In genomic region chr1:9234223-9235122, GRCh38 we compare ENCODE assay signal across 1 cellular context.
A peak's percentile ranks its signal among the peaks of the same experiment; 100 is the strongest.
TF ChIP-seq lines count a peak whose summit lies in the region.

A gene with protein sequence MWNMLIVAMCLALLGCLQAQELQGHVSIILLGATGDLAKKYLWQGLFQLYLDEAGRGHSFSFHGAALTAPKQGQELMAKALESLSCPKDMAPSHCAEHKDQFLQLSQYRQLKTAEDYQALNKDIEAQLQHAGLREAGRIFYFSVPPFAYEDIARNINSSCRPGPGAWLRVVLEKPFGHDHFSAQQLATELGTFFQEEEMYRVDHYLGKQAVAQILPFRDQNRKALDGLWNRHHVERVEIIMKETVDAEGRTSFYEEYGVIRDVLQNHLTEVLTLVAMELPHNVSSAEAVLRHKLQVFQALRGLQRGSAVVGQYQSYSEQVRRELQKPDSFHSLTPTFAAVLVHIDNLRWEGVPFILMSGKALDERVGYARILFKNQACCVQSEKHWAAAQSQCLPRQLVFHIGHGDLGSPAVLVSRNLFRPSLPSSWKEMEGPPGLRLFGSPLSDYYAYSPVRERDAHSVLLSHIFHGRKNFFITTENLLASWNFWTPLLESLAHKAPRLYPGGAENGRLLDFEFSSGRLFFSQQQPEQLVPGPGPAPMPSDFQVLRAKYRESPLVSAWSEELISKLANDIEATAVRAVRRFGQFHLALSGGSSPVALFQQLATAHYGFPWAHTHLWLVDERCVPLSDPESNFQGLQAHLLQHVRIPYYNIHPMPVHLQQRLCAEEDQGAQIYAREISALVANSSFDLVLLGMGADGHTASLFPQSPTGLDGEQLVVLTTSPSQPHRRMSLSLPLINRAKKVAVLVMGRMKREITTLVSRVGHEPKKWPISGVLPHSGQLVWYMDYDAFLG (plus strand): TSS chr1:9234774. CDS start chr1:9244935, 10,161 bp downstream.

TF ChIP-seq in HepG2, 621 proteins besides CTCF, POLR2A, EP300 and RAD21 (continued from another document and continues in another):
- TF ChIP-seq AKAP8 (CRISPR knock-in tag; IDR thresholded peaks at IDR 0.05) (0 out of 2 replicates have a peak, but pooled peaks have one; percentile 42), SPEN (CRISPR knock-in tag; IDR thresholded peaks at IDR 0.05; ENCODE audit: low read depth) (peak; percentile 92), ZNF549 (CRISPR knock-in tag; IDR thresholded peaks at IDR 0.05) (no peak), HES4 (CRISPR knock-in tag; IDR thresholded peaks at IDR 0.05; ENCODE audit: borderline replicate concordance) (peak; percentile 96), ZNF350 (CRISPR knock-in tag; IDR thresholded peaks at IDR 0.05; ENCODE audit: borderline replicate concordance, low read depth) (peak; percentile 64; the same call in 1 of the 2 replicates), MAF1 (CRISPR knock-in tag; IDR thresholded peaks at IDR 0.05; ENCODE audit: borderline replicate concordance) (no peak), HNF4G (IDR thresholded peaks at IDR 0.05; ENCODE audit: borderline replicate concordance, low read depth, low read length) (peak; percentile 16; the same call in 1 of the 2 replicates), HNF4G (CRISPR knock-in tag; IDR thresholded peaks at IDR 0.05; ENCODE audit: borderline replicate concordance, low read depth) (peak; percentile 73), ZNF615 (CRISPR knock-in tag; IDR thresholded peaks at IDR 0.05; ENCODE audit: borderline replicate concordance) (no peak), HMGXB4 (CRISPR knock-in tag; IDR thresholded peaks at IDR 0.05; ENCODE audit: borderline replicate concordance in 1 of 2, low read depth in 1 of 2) (peak; percentile 78 to 92), HOXA9 (CRISPR knock-in tag; IDR thresholded peaks at IDR 0.05; ENCODE audit: borderline replicate concordance) (0 out of 2 replicates have a peak, but pooled peaks have one; percentile 61), FOXP1 (IDR thresholded peaks at IDR 0.05) (no peak), FOXP1 (CRISPR knock-in tag; IDR thresholded peaks at IDR 0.05) (no peak), ATF3 (CRISPR knock-in tag; IDR thresholded peaks at IDR 0.05) (no peak), ZNF788 (CRISPR knock-in tag; IDR thresholded peaks at IDR 0.05; ENCODE audit: borderline replicate concordance) (no peak; the same call in 1 of the 2 replicates), PHF21A (CRISPR knock-in tag; IDR thresholded peaks at IDR 0.05) (peak; percentile 60; the same call in 1 of the 2 replicates), KLF9 (CRISPR knock-in tag; IDR thresholded peaks at IDR 0.05; ENCODE audit: low read depth) (no peak), ZSCAN25 (CRISPR knock-in tag; IDR thresholded peaks at IDR 0.05) (peak; percentile 27; the same call in 1 of the 2 replicates), FOXJ3 (CRISPR knock-in tag; IDR thresholded peaks at IDR 0.05; ENCODE audit: borderline replicate concordance) (peak; percentile 35; the same call in 1 of the 2 replicates), SNAI1 (CRISPR knock-in tag; IDR thresholded peaks at IDR 0.05; ENCODE audit: borderline replicate concordance) (no peak), CREBL2 (CRISPR knock-in tag; IDR thresholded peaks at IDR 0.05; ENCODE audit: borderline replicate concordance) (no peak), ZNF160 (CRISPR knock-in tag; IDR thresholded peaks at IDR 0.05) (peak; percentile 56), PHF8 (CRISPR knock-in tag; IDR thresholded peaks at IDR 0.05) (peak; percentile 75), MTA3 (CRISPR knock-in tag; IDR thresholded peaks at IDR 0.05) (no peak), ZBTB14 (CRISPR knock-in tag; IDR thresholded peaks at IDR 0.05) (peak; percentile 93), ZNF644 (CRISPR knock-in tag; IDR thresholded peaks at IDR 0.05; ENCODE audit: low read depth) (no peak), FOXA1 (IDR thresholded peaks at IDR 0.05) (no peak), FOXA1 (CRISPR knock-in tag; IDR thresholded peaks at IDR 0.05) (0 out of 2 replicates have a peak, but pooled peaks have one; percentile 15), RNF2 (conservative IDR thresholded peaks at IDR 0.05; ENCODE audit: low read depth) (no peak), TRIM24 (CRISPR knock-in tag; IDR thresholded peaks at IDR 0.05) (no peak), ZNF337 (CRISPR knock-in tag; IDR thresholded peaks at IDR 0.05; ENCODE audit: borderline replicate concordance, low read depth) (peak; percentile 68; the same call in 1 of the 2 replicates), ZNF296 (CRISPR knock-in tag; conservative IDR thresholded peaks at IDR 0.05) (no peak), HDAC1 (CRISPR knock-in tag; IDR thresholded peaks at IDR 0.05) (peak; percentile 87), ZNF441 (CRISPR knock-in tag; IDR thresholded peaks at IDR 0.05; ENCODE audit: borderline replicate concordance) (peak; percentile 10; the same call in 1 of the 2 replicates), ZNF121 (CRISPR knock-in tag; IDR thresholded peaks at IDR 0.05) (peak; percentile 37; the same call in 1 of the 2 replicates), ZNF276 (CRISPR knock-in tag; IDR thresholded peaks at IDR 0.05; ENCODE audit: low read depth) (no peak), KDM5B (CRISPR knock-in tag; IDR thresholded peaks at IDR 0.05; ENCODE audit: borderline replicate concordance) (peak; percentile 51; the same call in 1 of the 2 replicates)
- TF ChIP-seq, protein P1, sequence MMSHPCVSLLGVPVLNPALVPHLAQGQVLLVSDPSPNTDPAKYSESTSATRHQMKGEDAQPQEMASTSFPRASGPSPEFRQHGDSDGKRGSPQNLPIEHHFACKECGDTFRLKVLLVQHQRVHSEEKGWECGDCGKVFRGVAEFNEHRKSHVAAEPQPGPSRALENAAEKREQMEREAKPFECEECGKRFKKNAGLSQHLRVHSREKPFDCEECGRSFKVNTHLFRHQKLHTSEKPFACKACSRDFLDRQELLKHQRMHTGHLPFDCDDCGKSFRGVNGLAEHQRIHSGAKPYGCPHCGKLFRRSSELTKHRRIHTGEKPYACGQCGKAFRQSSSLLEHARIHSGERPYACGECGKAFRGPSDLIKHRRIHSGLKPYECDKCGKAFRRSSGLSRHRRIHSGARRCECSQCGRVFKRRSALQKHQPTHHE (CRISPR knock-in tag; IDR thresholded peaks at IDR 0.05; ENCODE audit: borderline replicate concordance): no peak
- TF ChIP-seq, protein P2, sequence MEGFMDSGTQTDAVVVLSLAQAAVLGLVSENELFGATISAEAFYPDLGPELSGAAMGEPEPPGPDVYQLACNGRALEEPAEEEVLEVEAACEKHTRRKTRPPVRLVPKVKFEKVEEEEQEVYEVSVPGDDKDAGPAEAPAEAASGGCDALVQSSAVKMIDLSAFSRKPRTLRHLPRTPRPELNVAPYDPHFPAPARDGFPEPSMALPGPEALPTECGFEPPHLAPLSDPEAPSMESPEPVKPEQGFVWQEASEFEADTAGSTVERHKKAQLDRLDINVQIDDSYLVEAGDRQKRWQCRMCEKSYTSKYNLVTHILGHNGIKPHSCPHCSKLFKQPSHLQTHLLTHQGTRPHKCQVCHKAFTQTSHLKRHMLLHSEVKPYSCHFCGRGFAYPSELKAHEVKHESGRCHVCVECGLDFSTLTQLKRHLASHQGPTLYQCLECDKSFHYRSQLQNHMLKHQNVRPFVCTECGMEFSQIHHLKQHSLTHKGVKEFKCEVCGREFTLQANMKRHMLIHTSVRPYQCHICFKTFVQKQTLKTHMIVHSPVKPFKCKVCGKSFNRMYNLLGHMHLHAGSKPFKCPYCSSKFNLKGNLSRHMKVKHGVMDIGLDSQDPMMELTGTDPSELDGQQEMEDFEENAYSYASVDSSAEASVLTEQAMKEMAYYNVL (CRISPR knock-in tag; IDR thresholded peaks at IDR 0.05; ENCODE audit: borderline replicate concordance): no peak
- TF ChIP-seq, protein P3, sequence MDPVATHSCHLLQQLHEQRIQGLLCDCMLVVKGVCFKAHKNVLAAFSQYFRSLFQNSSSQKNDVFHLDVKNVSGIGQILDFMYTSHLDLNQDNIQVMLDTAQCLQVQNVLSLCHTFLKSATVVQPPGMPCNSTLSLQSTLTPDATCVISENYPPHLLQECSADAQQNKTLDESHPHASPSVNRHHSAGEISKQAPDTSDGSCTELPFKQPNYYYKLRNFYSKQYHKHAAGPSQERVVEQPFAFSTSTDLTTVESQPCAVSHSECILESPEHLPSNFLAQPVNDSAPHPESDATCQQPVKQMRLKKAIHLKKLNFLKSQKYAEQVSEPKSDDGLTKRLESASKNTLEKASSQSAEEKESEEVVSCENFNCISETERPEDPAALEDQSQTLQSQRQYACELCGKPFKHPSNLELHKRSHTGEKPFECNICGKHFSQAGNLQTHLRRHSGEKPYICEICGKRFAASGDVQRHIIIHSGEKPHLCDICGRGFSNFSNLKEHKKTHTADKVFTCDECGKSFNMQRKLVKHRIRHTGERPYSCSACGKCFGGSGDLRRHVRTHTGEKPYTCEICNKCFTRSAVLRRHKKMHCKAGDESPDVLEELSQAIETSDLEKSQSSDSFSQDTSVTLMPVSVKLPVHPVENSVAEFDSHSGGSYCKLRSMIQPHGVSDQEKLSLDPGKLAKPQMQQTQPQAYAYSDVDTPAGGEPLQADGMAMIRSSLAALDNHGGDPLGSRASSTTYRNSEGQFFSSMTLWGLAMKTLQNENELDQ (CRISPR knock-in tag; IDR thresholded peaks at IDR 0.05; ENCODE audit: borderline replicate concordance): no peak
- TF ChIP-seq, protein P4, sequence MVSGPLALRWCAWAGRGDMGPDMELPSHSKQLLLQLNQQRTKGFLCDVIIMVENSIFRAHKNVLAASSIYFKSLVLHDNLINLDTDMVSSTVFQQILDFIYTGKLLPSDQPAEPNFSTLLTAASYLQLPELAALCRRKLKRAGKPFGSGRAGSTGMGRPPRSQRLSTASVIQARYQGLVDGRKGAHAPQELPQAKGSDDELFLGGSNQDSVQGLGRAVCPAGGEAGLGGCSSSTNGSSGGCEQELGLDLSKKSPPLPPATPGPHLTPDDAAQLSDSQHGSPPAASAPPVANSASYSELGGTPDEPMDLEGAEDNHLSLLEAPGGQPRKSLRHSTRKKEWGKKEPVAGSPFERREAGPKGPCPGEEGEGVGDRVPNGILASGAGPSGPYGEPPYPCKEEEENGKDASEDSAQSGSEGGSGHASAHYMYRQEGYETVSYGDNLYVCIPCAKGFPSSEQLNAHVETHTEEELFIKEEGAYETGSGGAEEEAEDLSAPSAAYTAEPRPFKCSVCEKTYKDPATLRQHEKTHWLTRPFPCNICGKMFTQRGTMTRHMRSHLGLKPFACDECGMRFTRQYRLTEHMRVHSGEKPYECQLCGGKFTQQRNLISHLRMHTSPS (CRISPR knock-in tag; IDR thresholded peaks at IDR 0.05; ENCODE audit: low read depth): peak; percentile 52
- TF ChIP-seq, protein P5, sequence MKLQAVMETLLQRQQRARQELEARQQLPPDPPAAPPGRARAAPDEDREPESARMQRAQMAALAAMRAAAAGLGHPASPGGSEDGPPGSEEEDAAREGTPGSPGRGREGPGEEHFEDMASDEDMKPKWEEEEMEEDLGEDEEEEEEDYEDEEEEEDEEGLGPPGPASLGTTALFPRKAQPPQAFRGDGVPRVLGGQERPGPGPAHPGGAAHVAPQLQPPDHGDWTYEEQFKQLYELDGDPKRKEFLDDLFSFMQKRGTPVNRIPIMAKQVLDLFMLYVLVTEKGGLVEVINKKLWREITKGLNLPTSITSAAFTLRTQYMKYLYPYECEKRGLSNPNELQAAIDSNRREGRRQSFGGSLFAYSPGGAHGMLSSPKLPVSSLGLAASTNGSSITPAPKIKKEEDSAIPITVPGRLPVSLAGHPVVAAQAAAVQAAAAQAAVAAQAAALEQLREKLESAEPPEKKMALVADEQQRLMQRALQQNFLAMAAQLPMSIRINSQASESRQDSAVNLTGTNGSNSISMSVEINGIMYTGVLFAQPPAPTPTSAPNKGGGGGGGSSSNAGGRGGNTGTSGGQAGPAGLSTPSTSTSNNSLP (IDR thresholded peaks at IDR 0.05; ENCODE audit: low read depth, low read length): peak; percentile 31; the same call in 1 of the 2 replicates
- TF ChIP-seq, protein P6, sequence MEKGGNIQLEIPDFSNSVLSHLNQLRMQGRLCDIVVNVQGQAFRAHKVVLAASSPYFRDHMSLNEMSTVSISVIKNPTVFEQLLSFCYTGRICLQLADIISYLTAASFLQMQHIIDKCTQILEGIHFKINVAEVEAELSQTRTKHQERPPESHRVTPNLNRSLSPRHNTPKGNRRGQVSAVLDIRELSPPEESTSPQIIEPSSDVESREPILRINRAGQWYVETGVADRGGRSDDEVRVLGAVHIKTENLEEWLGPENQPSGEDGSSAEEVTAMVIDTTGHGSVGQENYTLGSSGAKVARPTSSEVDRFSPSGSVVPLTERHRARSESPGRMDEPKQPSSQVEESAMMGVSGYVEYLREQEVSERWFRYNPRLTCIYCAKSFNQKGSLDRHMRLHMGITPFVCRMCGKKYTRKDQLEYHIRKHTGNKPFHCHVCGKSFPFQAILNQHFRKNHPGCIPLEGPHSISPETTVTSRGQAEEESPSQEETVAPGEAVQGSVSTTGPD (CRISPR knock-in tag; IDR thresholded peaks at IDR 0.05): no peak
